In genomic region chr1:169699769-169700168, GRCh38 we compare ENCODE assay signal across 17 cellular contexts. TPM values are rescaled to one million over a fixed set of nuclear protein-coding genes. Genes with fewer than 3 reads are reported as not detected.
A peak's percentile ranks its signal among the peaks of the same experiment; 100 is the strongest.
DNase-seq lines count a peak whose midpoint lies in the region; ATAC-seq and TF ChIP-seq lines count a peak whose summit lies in the region.
"Had no signal": no experiment of that assay in that cellular context is flagged by ENCODE, and none has a peak within 500 bp of the region (broad histone marks: within the 10 kb centered on the region; RNA-seq: fewer than 3 reads in every experiment).

No MANE protein-coding gene starts in this region.

- H3K27me3 Mint-ChIP-seq in activated naive CD4-positive, alpha-beta T cell treated with anti-CD3 and anti-CD28 coated beads for 36 hours (ENCODE audit: low read depth) = no peaks in the 10 kb centered on the region
- H3K27me3 Mint-ChIP-seq in activated CD8-positive, alpha-beta T cell treated with anti-CD3 and anti-CD28 coated beads for 36 hours = no peaks in the 10 kb centered on the region

- no peaks in the 10 kb centered on the region for H3K9me3 Mint-ChIP-seq in activated naive CD4-positive, alpha-beta T cell treated with anti-CD3 and anti-CD28 coated beads for 36 hours
- peaks cover 3% of the 10 kb centered on the region for H3K9me3 Mint-ChIP-seq in activated CD8-positive, alpha-beta T cell treated with anti-CD3 and anti-CD28 coated beads for 36 hours
- H3K9me3 Mint-ChIP-seq in stimulated activated effector memory CD8-positive, alpha-beta T cell treated with anti-CD3 and anti-CD28 coated beads, Interleukin-12 subunit alpha, Interleukin-12 subunit beta, amount 100 ng/mL, for 72 hours = no peaks in the 10 kb centered on the region

- CTCF ChIA-PET in activated naive CD4-positive, alpha-beta T cell treated with anti-CD3 and anti-CD28 coated beads for 36 hours (lab: Charles Lee) = interaction anchor here (1.0 to 5.5 kb wide), 5 partner anchors 10 to 114 kb away, joined by 4 to 48 read pairs (median 7); partner anchors contain the start of gene F5
- CTCF ChIA-PET in activated CD8-positive, alpha-beta T cell treated with anti-CD3 and anti-CD28 coated beads for 36 hours (lab: Charles Lee) = interaction anchor here (1.0 to 5.7 kb wide), 7 partner anchors 10 to 113 kb away, joined by 3 to 43 read pairs (median 3); partner anchors contain the start of gene F5

- H3K27me3 ChIP-seq in neutrophil = no peaks in the 10 kb centered on the region
- H3K27me3 ChIP-seq: body of pancreas, right atrium auricular region had no signal

- H3K36me3 Mint-ChIP-seq in activated naive CD4-positive, alpha-beta T cell treated with anti-CD3 and anti-CD28 coated beads for 36 hours (ENCODE audit: low read depth) = peaks cover 90% of the 10 kb centered on the region
- peaks cover 81% of the 10 kb centered on the region for H3K36me3 Mint-ChIP-seq in activated CD8-positive, alpha-beta T cell treated with anti-CD3 and anti-CD28 coated beads for 36 hours (ENCODE audit: low read depth)
- no peaks in the 10 kb centered on the region for H3K36me3 Mint-ChIP-seq in stimulated activated effector memory CD8-positive, alpha-beta T cell treated with anti-CD3 and anti-CD28 coated beads, Interleukin-12 subunit alpha, Interleukin-12 subunit beta, amount 100 ng/mL, for 72 hours

- POLR2A ChIA-PET in activated CD8-positive, alpha-beta T cell treated with anti-CD3 and anti-CD28 coated beads for 36 hours (lab: Charles Lee) = interaction anchor here (0.6 to 2.6 kb wide), 5 partner anchors 10 to 113 kb away, joined by 3 to 8 read pairs (median 3); partner anchors contain the start of gene F5

- peaks cover 99 to 100% of the 10 kb centered on the region in 2 experiments for H3K4me1 ChIP-seq in neutrophil (ENCODE audit: control insufficient read depth in 1 of 2, insufficient read depth in 1 of 2, low read depth in 1 of 2, low read length in 1 of 2)
- H3K4me1 ChIP-seq: body of pancreas, right atrium auricular region had no signal

- no peaks in the 10 kb centered on the region for H3K9me3 ChIP-seq in KOPT-K1 (ENCODE audit: insufficient read depth, low read length, poor library complexity, severe bottlenecking)
- H3K9me3 ChIP-seq in neutrophil = peaks cover 6% of the 10 kb centered on the region
- H3K9me3 ChIP-seq: body of pancreas, right atrium auricular region had no signal

- H3K4me3 ChIP-seq in neutrophil (ENCODE audit: low read depth in 1 of 2, low read length in 1 of 2) = peak overlapping the region in 1 of 2 experiments; percentile 57
- H3K4me3 ChIP-seq: body of pancreas, right atrium auricular region had no signal

- H3K4me1 Mint-ChIP-seq in activated naive CD4-positive, alpha-beta T cell treated with anti-CD3 and anti-CD28 coated beads for 36 hours (ENCODE audit: low read depth) = peaks cover 95% of the 10 kb centered on the region
- H3K4me1 Mint-ChIP-seq in activated CD8-positive, alpha-beta T cell treated with anti-CD3 and anti-CD28 coated beads for 36 hours (ENCODE audit: low read depth) = peaks cover 92% of the 10 kb centered on the region
- peaks cover 78% of the 10 kb centered on the region for H3K4me1 Mint-ChIP-seq in stimulated activated effector memory CD8-positive, alpha-beta T cell treated with anti-CD3 and anti-CD28 coated beads, Interleukin-12 subunit alpha, Interleukin-12 subunit beta, amount 100 ng/mL, for 72 hours

- peaks cover 63% of the 10 kb centered on the region for H3K36me3 ChIP-seq in KOPT-K1 (ENCODE audit: insufficient read depth, low read length)
- H3K36me3 ChIP-seq in neutrophil = peaks cover 90% of the 10 kb centered on the region
- H3K36me3 ChIP-seq: right atrium auricular region had no signal

- peak overlapping the region; percentile 22 for H3K4me3 Mint-ChIP-seq in activated naive CD4-positive, alpha-beta T cell treated with anti-CD3 and anti-CD28 coated beads for 36 hours
- H3K4me3 Mint-ChIP-seq in activated CD8-positive, alpha-beta T cell treated with anti-CD3 and anti-CD28 coated beads for 36 hours = no peak overlapping the region
- H3K4me3 Mint-ChIP-seq in stimulated activated effector memory CD8-positive, alpha-beta T cell treated with anti-CD3 and anti-CD28 coated beads, Interleukin-12 subunit alpha, Interleukin-12 subunit beta, amount 100 ng/mL, for 72 hours = no peak overlapping the region

- ATAC-seq in activated CD8-positive, alpha-beta T cell treated with anti-CD3 and anti-CD28 coated beads for 36 hours = no peak
- no peak for ATAC-seq in GM19351 (IDR thresholded peaks at IDR 0.05; ENCODE audit: unreplicated experiment)
- no peak for ATAC-seq in stimulated activated effector memory CD8-positive, alpha-beta T cell treated with anti-CD3 and anti-CD28 coated beads, Interleukin-12 subunit alpha, Interleukin-12 subunit beta, amount 100 ng/mL, for 72 hours
- ATAC-seq: body of pancreas, Panc1 had no signal

- intact Hi-C loops in activated naive CD4-positive, alpha-beta T cell treated with anti-CD3 and anti-CD28 coated beads for 36 hours (cut with micrococcal nuclease) = loop anchor here (5.0 to 10.0 kb wide), 4 partner anchors 332 to 1788 kb away; partner anchors contain the start of genes ATP1B1, BLZF1, KIFAP3 and NME7
- intact Hi-C loops in activated CD8-positive, alpha-beta T cell treated with anti-CD3 and anti-CD28 coated beads for 36 hours (cut with micrococcal nuclease) = loop anchor here (5.0 to 10.0 kb wide), 3 partner anchors 112 to 335 kb away; partner anchors contain the start of genes BLZF1, F5, NME7 and SLC19A2

- H3K27ac ChIP-seq in KOPT-K1 (ENCODE audit: low read depth, low read length, poor library complexity, severe bottlenecking) (peak overlapping the region; percentile 96), neutrophil (peak overlapping the region; percentile 89)
- H3K27ac ChIP-seq: body of pancreas, right atrium auricular region had no signal

- TF ChIP-seq CTCF in activated CD8-positive, alpha-beta T cell treated with anti-CD3 and anti-CD28 coated beads for 36 hours (IDR thresholded peaks at IDR 0.05) = no peak
- TF ChIP-seq CTCF in neutrophil (IDR thresholded peaks at IDR 0.05) = no peak

- no peak for DNase-seq in activated naive CD4-positive, alpha-beta T cell treated with anti-CD3 and anti-CD28 coated beads for 36 hours
- DNase-seq in activated naive CD4-positive, alpha-beta T cell treated with Interleukin-2 at 50 U/mL for 16 hours = no peak
- no peak for DNase-seq in activated CD8-positive, alpha-beta T cell treated with anti-CD3 and anti-CD28 coated beads for 36 hours
- no peak for DNase-seq in NOMO-1 (lab: John Stamatoyannopoulos, UW; ENCODE audit: unreplicated experiment in 2 of 2)
- no peak for DNase-seq in stimulated activated effector memory CD8-positive, alpha-beta T cell treated with anti-CD3 and anti-CD28 coated beads, Interleukin-12 subunit alpha, Interleukin-12 subunit beta, amount 100 ng/mL, for 72 hours (ENCODE audit: low spot score in 2 of 2)
- DNase-seq: activated gamma-delta T cell treated with Interleukin-2 at 50 U/mL for 16 hours, body of pancreas, foreskin fibroblast, GOT3, KG1, NCI-H1105 treated with DMSO at 0.1 percent for 48 hours, NCI-H748 treated with DMSO at 0.1 percent for 48 hours had no signal

- peak overlapping the region; percentile 94 for H3K27ac Mint-ChIP-seq in activated naive CD4-positive, alpha-beta T cell treated with anti-CD3 and anti-CD28 coated beads for 36 hours
- H3K27ac Mint-ChIP-seq in activated CD8-positive, alpha-beta T cell treated with anti-CD3 and anti-CD28 coated beads for 36 hours = peak overlapping the region; percentile 94
- no peak overlapping the region for H3K27ac Mint-ChIP-seq in stimulated activated effector memory CD8-positive, alpha-beta T cell treated with anti-CD3 and anti-CD28 coated beads, Interleukin-12 subunit alpha, Interleukin-12 subunit beta, amount 100 ng/mL, for 72 hours

RNA-seq across cellular contexts. Expression of gene SELL, which starts 11.7 kb away (rescaled TPM):
- total RNA-seq in activated naive CD4-positive, alpha-beta T cell treated with anti-CD3 and anti-CD28 coated beads for 36 hours = 100 to 1,000 TPM; 362 to 365 TPM
- 100 to 1,000 TPM; 105 to 110 TPM for total RNA-seq in activated CD8-positive, alpha-beta T cell treated with anti-CD3 and anti-CD28 coated beads for 36 hours

RNA-seq across cellular contexts. Expression of gene SELE, which starts 34.1 kb away (rescaled TPM):
- total RNA-seq in activated naive CD4-positive, alpha-beta T cell treated with anti-CD3 and anti-CD28 coated beads for 36 hours = not detected
- not detected for total RNA-seq in activated CD8-positive, alpha-beta T cell treated with anti-CD3 and anti-CD28 coated beads for 36 hours
